1 cellular context compared by ENCODE assay signal in genomic region chr16:2152695-2153506, GRCh38.
TF ChIP-seq lines count a peak whose summit lies in the region.

No MANE protein-coding gene starts in this region.

TF ChIP-seq in IMR-90, 13 proteins besides CTCF, POLR2A, EP300 and RAD21 (continued from another document):
- TF ChIP-seq CEBPB (IDR thresholded peaks at IDR 0.05; ENCODE audit: low read depth, low read length) (no peak), MAFK (IDR thresholded peaks at IDR 0.05; ENCODE audit: low read depth, low read length) (no peak), CHD1 (IDR thresholded peaks at IDR 0.05; ENCODE audit: low read depth, low read length) (no peak), RFX5 (IDR thresholded peaks at IDR 0.05; ENCODE audit: low read depth, low read length) (no peak), MAZ (IDR thresholded peaks at IDR 0.05; ENCODE audit: borderline replicate concordance, low read depth, low read length) (no peak), SMC3 (IDR thresholded peaks at IDR 0.05; ENCODE audit: low read depth, low read length) (no peak), RCOR1 (IDR thresholded peaks at IDR 0.05; ENCODE audit: insufficient replicate concordance, low read length) (no peak)
